ENCODE assay signal across 9 cellular contexts in the genomic region with DNA sequence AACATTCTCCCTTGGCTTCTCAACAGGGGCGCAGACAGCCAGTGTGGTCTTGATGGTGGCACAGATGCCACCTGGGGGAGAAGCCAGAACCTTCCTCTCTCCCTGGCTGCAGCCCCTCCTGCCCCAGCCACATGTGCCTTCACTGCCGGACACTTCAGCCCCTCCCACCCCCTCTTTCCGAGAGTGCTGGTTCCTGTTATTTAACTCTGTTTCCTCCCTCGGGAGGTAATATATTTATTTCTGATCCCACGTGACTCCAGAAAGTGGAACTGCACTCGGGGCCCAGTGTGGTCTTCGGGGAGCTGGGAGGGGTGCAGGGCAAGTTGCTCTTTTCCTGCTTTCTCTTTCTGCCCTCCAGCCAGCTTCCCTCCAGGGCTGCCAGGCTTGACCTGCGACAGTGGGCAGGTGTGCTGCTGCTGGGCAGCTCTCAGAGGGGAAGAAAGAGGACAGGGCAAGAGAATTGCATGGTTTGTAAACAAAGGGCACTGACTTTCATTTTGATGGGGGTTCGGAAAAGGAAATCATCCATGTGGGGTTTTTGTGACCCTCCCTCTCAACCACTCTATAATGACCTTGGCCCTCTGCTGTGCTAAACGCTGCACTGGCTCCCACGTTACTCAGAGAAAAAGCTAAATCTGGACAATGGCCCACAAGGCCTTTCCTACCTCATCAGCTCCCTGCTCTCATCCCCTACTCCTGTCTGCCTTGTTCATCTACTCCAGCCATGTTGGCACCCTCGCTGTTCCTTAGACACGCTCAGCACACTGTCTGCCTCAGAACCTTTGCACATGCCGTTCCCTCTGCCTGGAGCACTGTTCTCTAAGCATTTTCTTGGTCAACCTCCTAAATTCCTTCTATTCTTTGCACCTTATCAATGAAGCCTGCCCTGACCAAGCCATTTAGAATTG. TPM values are rescaled to one million over a fixed set of nuclear protein-coding genes. Genes with fewer than 3 reads are reported as not detected.
DNase-seq lines count a peak whose midpoint lies in the region; ATAC-seq and FAIRE-seq lines count a peak whose summit lies in the region.
"Had no signal": no experiment of that assay in that cellular context is flagged by ENCODE, and none has a peak within 500 bp of the region (broad histone marks: within the 10 kb centered on the region; RNA-seq: fewer than 3 reads in every experiment).

No MANE protein-coding gene starts in this region.

- H3K4me3 Mint-ChIP-seq in T-helper 2 cell treated with Interferon-gamma antibody and Interleukin-4, amounts not matched to agents 5 μg/mL and 100 μg/mL, for 36 hours: peak overlapping the region; percentile 47

- H3K36me3 Mint-ChIP-seq in T-helper 2 cell treated with Interferon-gamma antibody and Interleukin-4, amounts not matched to agents 5 μg/mL and 100 μg/mL, for 36 hours (ENCODE audit: low read depth): no peaks in the 10 kb centered on the region

- H3K9me3 Mint-ChIP-seq in T-helper 2 cell treated with Interferon-gamma antibody and Interleukin-4, amounts not matched to agents 5 μg/mL and 100 μg/mL, for 36 hours: no peaks in the 10 kb centered on the region

- H3K36me3 ChIP-seq in skeletal muscle tissue (ENCODE audit: control insufficient read depth in 3 of 3, insufficient read depth in 3 of 3, low read length in 3 of 3): no peaks in the 10 kb centered on the region

- H3K9me3 ChIP-seq in skeletal muscle tissue (ENCODE audit: control insufficient read depth in 3 of 3, low read length in 3 of 3): no peaks in the 10 kb centered on the region

- peaks cover 14% of the 10 kb centered on the region for H3K27me3 Mint-ChIP-seq in T-helper 2 cell treated with Interferon-gamma antibody and Interleukin-4, amounts not matched to agents 5 μg/mL and 100 μg/mL, for 36 hours (ENCODE audit: low read depth)

- no peak overlapping the region for H3K9ac ChIP-seq in skeletal muscle tissue (ENCODE audit: low read depth in 1 of 3, low read length in 3 of 3)

- FAIRE-seq in urothelium cell line (lab: Jason Lieb, UNC): no peak

- H3K27ac ChIP-seq in skeletal muscle tissue (ENCODE audit: low read depth, low read length): peak overlapping the region; percentile 51

- DNase-seq in T-helper 2 cell treated with Interferon-gamma antibody and Interleukin-4, amounts not matched to agents 5 μg/mL and 100 μg/mL, for 36 hours (ENCODE audit: low spot score): no peak
- DNase-seq in T-helper 2 cell (no peak), dermis blood vessel endothelial cell (peak; percentile 58), urothelium cell line (ENCODE audit: low spot score) (no peak)

- peaks cover 23 to 32% (median 30%) of the 10 kb centered on the region in 3 donors for H3K4me1 ChIP-seq in skeletal muscle tissue (ENCODE audit: control insufficient read depth in 3 of 3, insufficient read depth in 3 of 3, low read length in 3 of 3)

- peak overlapping the region in 2 of 3 donors; percentile 22 to 31 for H3K4me3 ChIP-seq in skeletal muscle tissue (ENCODE audit: low read length in 3 of 3)

- peak; percentile 49 for ATAC-seq in HG03342 (IDR thresholded peaks at IDR 0.05; ENCODE audit: unreplicated experiment)
- no peak for ATAC-seq in GM18870 (IDR thresholded peaks at IDR 0.05; ENCODE audit: unreplicated experiment)
- no peak for ATAC-seq in GM18873 (IDR thresholded peaks at IDR 0.05; ENCODE audit: low FRiP score, unreplicated experiment)

- peaks cover 50% of the 10 kb centered on the region for H3K4me1 Mint-ChIP-seq in T-helper 2 cell treated with Interferon-gamma antibody and Interleukin-4, amounts not matched to agents 5 μg/mL and 100 μg/mL, for 36 hours (ENCODE audit: low read depth)

- H3K27me3 ChIP-seq in skeletal muscle tissue (ENCODE audit: control insufficient read depth in 3 of 3, insufficient read depth in 3 of 3, low read length in 3 of 3): peaks cover 0 to 6% (median 4%) of the 10 kb centered on the region in 3 donors

- H3K27ac Mint-ChIP-seq in T-helper 2 cell treated with Interferon-gamma antibody and Interleukin-4, amounts not matched to agents 5 μg/mL and 100 μg/mL, for 36 hours: peak overlapping the region; percentile 55

RNA-seq across cellular contexts. Expression of gene CIITA, which starts 8.2 kb away (rescaled TPM):
- total RNA-seq in dermis blood vessel endothelial cell (under 0.01 and 0.28 TPM in 2 replicates), skeletal muscle tissue (1.0 TPM)

RNA-seq across cellular contexts. Expression of gene TVP23A, which starts 50.2 kb away (rescaled TPM):
- total RNA-seq in dermis blood vessel endothelial cell (not detected in 2 replicates), skeletal muscle tissue (2.6 TPM)
- total RNA-seq: T-helper 2 cell treated with Interferon-gamma antibody and Interleukin-4, amounts not matched to agents 100 ng/mL and 5 ng/mL, for 36 hours had no signal
